Comparison of ENCODE assay signal across 6 cellular contexts in genomic region chr12:127688901-127689428, GRCh38.
"Had no signal": no experiment of that assay in that cellular context is flagged by ENCODE, and none has a peak within 500 bp of the region (broad histone marks: within the 10 kb centered on the region; RNA-seq: fewer than 3 reads in every experiment).

No MANE protein-coding gene starts in this region.

- H3K4me3 Mint-ChIP-seq: H9 had no signal

- ATAC-seq: K562 had no signal

- H3K27ac Mint-ChIP-seq: H9 had no signal

- H3K4me3 ChIP-seq: GM23248, K562 had no signal

- H3K9ac ChIP-seq: GM23248 had no signal

- DNase-seq: GM23248, GOT3, H9, HCEC 1CT, IMR-90 had no signal

- H2AFZ ChIP-seq: GM23248 had no signal

- H3K27ac ChIP-seq: GM23248 had no signal
